Comparison of ENCODE assay signal across 11 cellular contexts in the genomic region with DNA sequence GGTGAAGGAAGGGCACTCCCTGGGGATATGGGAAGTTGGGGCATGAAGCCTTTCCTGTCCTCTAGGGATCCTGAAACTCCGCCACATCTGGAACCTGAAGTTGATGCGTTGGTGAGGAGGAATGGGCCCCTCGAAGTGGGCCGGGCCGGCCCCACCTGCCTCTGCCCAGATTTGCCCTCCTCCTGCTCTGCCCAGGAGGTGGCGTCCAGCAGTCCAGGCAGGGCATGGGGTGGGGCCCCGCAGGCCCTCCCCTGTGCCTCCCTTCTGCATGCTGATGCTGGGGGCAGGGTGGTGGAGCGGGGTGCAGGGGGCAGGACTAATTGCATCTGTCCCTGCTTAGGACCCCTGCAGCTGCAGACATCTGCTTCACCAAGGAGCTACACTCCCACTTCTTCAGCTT. TPM values are rescaled to one million over a fixed set of nuclear protein-coding genes. Genes with fewer than 3 reads are reported as not detected.
DNase-seq lines count a peak whose midpoint lies in the region; TF ChIP-seq lines count a peak whose summit lies in the region.
"Had no signal": no experiment of that assay in that cellular context is flagged by ENCODE, and none has a peak within 500 bp of the region (broad histone marks: within the 10 kb centered on the region; RNA-seq: fewer than 3 reads in every experiment).

No MANE protein-coding gene starts in this region.

- TF ChIP-seq CTCF in OCI-LY3 (IDR thresholded peaks at IDR 0.05; ENCODE audit: low read depth, low read length) (no peak), brain (conservative IDR thresholded peaks at IDR 0.05) (no peak)

- TF ChIP-seq POLR2A in erythroblast (IDR thresholded peaks at IDR 0.05; ENCODE audit: low read length), result no peak

- H3K27ac ChIP-seq in OCI-LY3 (ENCODE audit: low read length) (0 out of 2 replicates have a peak overlapping the region, but pooled peaks have one; percentile 73), stomach smooth muscle (ENCODE audit: low read length) (peak overlapping the region; percentile 31)

- H3K4me3 ChIP-seq in OCI-LY3 (ENCODE audit: low read length) (no peak overlapping the region; the same call in 1 of the 2 replicates), stomach smooth muscle (ENCODE audit: low read length in 2 of 2) (no peak overlapping the region)

- H3K4me3 Mint-ChIP-seq in activated naive CD4-positive, alpha-beta T cell treated with anti-CD3 and anti-CD28 coated beads, Interleukin-2, amount 50 U/mL, for 24 hours, result peak overlapping the region; percentile 81
- peak overlapping the region in 3 of 5 experiments; percentile 38 to 80 (median 80) for H3K4me3 Mint-ChIP-seq in brain

- H3K36me3 Mint-ChIP-seq in activated naive CD4-positive, alpha-beta T cell treated with anti-CD3 and anti-CD28 coated beads, Interleukin-2, amount 50 U/mL, for 24 hours, result peaks cover 2% of the 10 kb centered on the region
- H3K36me3 Mint-ChIP-seq in brain, result peaks cover 4% of the 10 kb centered on the region

- H4K20me1 ChIP-seq in OCI-LY3 (ENCODE audit: insufficient read depth, low read length), result no peaks in the 10 kb centered on the region

- H3K9ac ChIP-seq in OCI-LY3 (ENCODE audit: low read length), result 0 out of 2 replicates have a peak overlapping the region, but pooled peaks have one; percentile 95
- H3K9ac ChIP-seq in stomach smooth muscle (ENCODE audit: low read length in 2 of 2), result no peak overlapping the region

- no peaks in the 10 kb centered on the region for H3K27me3 ChIP-seq in OCI-LY3 (ENCODE audit: low read depth, low read length)
- H3K27me3 ChIP-seq in stomach smooth muscle (ENCODE audit: control insufficient read depth in 1 of 2, insufficient read depth in 2 of 2, low read length in 2 of 2), result peaks cover 0 to 3% of the 10 kb centered on the region in 2 donors

- H3K4me2 ChIP-seq in OCI-LY3 (ENCODE audit: low read length), result peak overlapping the region; percentile 94

- no peaks in the 10 kb centered on the region for H3K9me3 Mint-ChIP-seq in activated naive CD4-positive, alpha-beta T cell treated with anti-CD3 and anti-CD28 coated beads, Interleukin-2, amount 50 U/mL, for 24 hours
- peaks cover 0 to 18% (median 7%) of the 10 kb centered on the region in 5 experiments for H3K9me3 Mint-ChIP-seq in brain

- H3K36me3 ChIP-seq in OCI-LY3 (replicated peaks; ENCODE audit: low read depth, low read length) (peaks cover 6% of the 10 kb centered on the region), stomach smooth muscle (ENCODE audit: control insufficient read depth in 2 of 2, insufficient read depth in 2 of 2, low read length in 2 of 2) (peaks cover 0 to 3% of the 10 kb centered on the region in 2 donors)

- peaks cover 21% of the 10 kb centered on the region for H3K79me2 ChIP-seq in OCI-LY3 (ENCODE audit: low read length)

- H3K27me3 Mint-ChIP-seq in activated naive CD4-positive, alpha-beta T cell treated with anti-CD3 and anti-CD28 coated beads, Interleukin-2, amount 50 U/mL, for 24 hours, result no peaks in the 10 kb centered on the region
- H3K27me3 Mint-ChIP-seq in brain, result peaks cover 4% of the 10 kb centered on the region

- no peak overlapping the region for H2AFZ ChIP-seq in OCI-LY3 (ENCODE audit: low read depth, low read length)

- no peaks in the 10 kb centered on the region for H3K9me3 ChIP-seq in OCI-LY3 (ENCODE audit: insufficient read depth, low read length)
- no peaks in the 10 kb centered on the region for H3K9me3 ChIP-seq in stomach smooth muscle (ENCODE audit: control insufficient read depth in 2 of 2, low read length in 2 of 2)

- DNase-seq in activated naive CD4-positive, alpha-beta T cell (lab: John Stamatoyannopoulos, UW), result no peak
- DNase-seq in NCI-H128 (lab: John Stamatoyannopoulos, UW; ENCODE audit: unreplicated experiment), result no peak
- DNase-seq in erythroblast (lab: John Stamatoyannopoulos, UW), result no peak
- no peak for DNase-seq in T1000 (lab: John Stamatoyannopoulos, UW)
- DNase-seq: dorsolateral prefrontal cortex, NCI-H1105, NCI-H446 had no signal

- H3K27ac Mint-ChIP-seq in activated naive CD4-positive, alpha-beta T cell treated with anti-CD3 and anti-CD28 coated beads, Interleukin-2, amount 50 U/mL, for 24 hours, result no peak overlapping the region
- peak overlapping the region in 2 of 5 experiments; percentile 7 to 21 for H3K27ac Mint-ChIP-seq in brain

- peaks cover 16% of the 10 kb centered on the region for H3K4me1 Mint-ChIP-seq in activated naive CD4-positive, alpha-beta T cell treated with anti-CD3 and anti-CD28 coated beads, Interleukin-2, amount 50 U/mL, for 24 hours
- peaks cover 6% of the 10 kb centered on the region for H3K4me1 Mint-ChIP-seq in brain

- H3K4me1 ChIP-seq in OCI-LY3 (ENCODE audit: low read length) (peaks cover 9% of the 10 kb centered on the region), stomach smooth muscle (ENCODE audit: control insufficient read depth, insufficient read depth, low read length) (peaks cover 9% of the 10 kb centered on the region)

RNA-seq across cellular contexts. Expression of gene TAFAZZIN, which starts 1.8 kb away (rescaled TPM):
- polyA plus RNA-seq in brain (ENCODE audit: insufficient read depth, low read depth, low replicate concordance), result 23.3 TPM

RNA-seq across cellular contexts. Expression of gene DNASE1L1, which starts 4.1 kb away (rescaled TPM):
- polyA plus RNA-seq in brain (ENCODE audit: insufficient read depth, low read depth, low replicate concordance), result 30.0 TPM

RNA-seq across cellular contexts. Expression of gene RPL10, which starts 15.0 kb away (rescaled TPM):
- 5,372 TPM for polyA plus RNA-seq in brain (ENCODE audit: insufficient read depth, low read depth, low replicate concordance)

RNA-seq across cellular contexts. Expression of gene ATP6AP1, which starts 15.3 kb away (rescaled TPM):
- polyA plus RNA-seq in brain (ENCODE audit: insufficient read depth, low read depth, low replicate concordance), result 270 TPM

RNA-seq across cellular contexts. Expression of gene GDI1, which starts 23.8 kb away (rescaled TPM):
- polyA plus RNA-seq in brain (ENCODE audit: insufficient read depth, low read depth, low replicate concordance), result 830 TPM
